In the genomic region with DNA sequence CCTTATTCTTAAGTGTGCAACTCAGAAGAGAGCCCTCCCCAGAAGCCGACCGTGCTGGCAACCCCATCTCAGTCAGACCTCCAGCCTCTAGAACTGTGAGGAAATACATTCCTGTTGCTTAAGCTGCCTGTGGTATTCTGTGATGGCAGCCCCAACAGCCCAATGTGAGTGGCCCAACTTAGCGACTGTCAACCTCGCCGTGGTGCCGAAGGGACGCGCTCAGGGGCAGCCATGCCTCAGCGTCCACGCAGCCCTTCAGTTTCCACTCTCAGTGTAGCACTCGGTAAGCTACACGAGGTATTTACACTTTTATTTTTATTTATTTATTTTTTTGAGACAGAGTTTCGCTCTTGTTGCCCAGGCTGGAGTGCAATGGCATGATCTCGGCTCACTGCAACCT, we compare ENCODE assay signal across 36 cellular contexts. TPM values are rescaled to one million over a fixed set of nuclear protein-coding genes. Genes with fewer than 3 reads are reported as not detected.
DNase-seq lines count a peak whose midpoint lies in the region; ATAC-seq and TF ChIP-seq lines count a peak whose summit lies in the region.
"Had no signal": no experiment of that assay in that cellular context is flagged by ENCODE, and none has a peak within 500 bp of the region (broad histone marks: within the 10 kb centered on the region; RNA-seq: fewer than 3 reads in every experiment).

No MANE protein-coding gene starts in this region.

- no peaks in the 10 kb centered on the region for H3K4me1 ChIP-seq in prostate gland (replicated peaks)
- H3K4me1 ChIP-seq: esophagus squamous epithelium, pancreas, upper lobe of right lung had no signal

- 96% methylated on average over 12 of the region's 14 CpGs for WGBS in prostate gland

- H3K4me3 ChIP-seq in prostate gland = no peak overlapping the region
- H3K4me3 ChIP-seq: cardiac muscle cell, esophagus squamous epithelium, heart right ventricle, pancreas, skin epidermis, upper lobe of right lung had no signal

- H3K36me3 ChIP-seq in prostate gland = peaks cover 0 to 22% of the 10 kb centered on the region in 2 donors

- peaks cover 42% of the 10 kb centered on the region for H3K4me1 Mint-ChIP-seq in activated CD8-positive, alpha-beta memory T cell treated with anti-CD3 and anti-CD28 coated beads, Interleukin-2, amount 10 ng/mL, durations not matched to agents 7 days and 5 days
- H3K4me1 Mint-ChIP-seq in HFFc6 (ENCODE audit: low read depth) = peaks cover 57% of the 10 kb centered on the region
- peaks cover 36 to 43% of the 10 kb centered on the region in 2 donors for H3K4me1 Mint-ChIP-seq in effector memory CD8-positive, alpha-beta T cell (ENCODE audit: low read depth in 2 of 2)
- H3K4me1 Mint-ChIP-seq in stimulated activated effector memory CD8-positive, alpha-beta T cell treated with anti-CD3 and anti-CD28 coated beads, Interleukin-12 subunit alpha, Interleukin-12 subunit beta, amount 100 ng/mL, for 72 hours = peaks cover 47% of the 10 kb centered on the region

- no peaks in the 10 kb centered on the region for H3K9me3 Mint-ChIP-seq in activated CD8-positive, alpha-beta memory T cell treated with anti-CD3 and anti-CD28 coated beads, Interleukin-2, amount 10 ng/mL, durations not matched to agents 7 days and 5 days (ENCODE audit: low read depth)
- no peaks in the 10 kb centered on the region for H3K9me3 Mint-ChIP-seq in HFFc6
- H3K9me3 Mint-ChIP-seq in effector memory CD8-positive, alpha-beta T cell = peaks cover 0 to 2% of the 10 kb centered on the region in 2 donors
- peaks cover 3% of the 10 kb centered on the region for H3K9me3 Mint-ChIP-seq in stimulated activated effector memory CD8-positive, alpha-beta T cell treated with anti-CD3 and anti-CD28 coated beads, Interleukin-12 subunit alpha, Interleukin-12 subunit beta, amount 100 ng/mL, for 72 hours
- H3K9me3 Mint-ChIP-seq: activated naive CD8-positive, alpha-beta T cell treated with anti-CD3 and anti-CD28 coated beads, Interleukin-2, amount 50 U/mL, for 24 hours; nephron progenitor cell had no signal

- peak overlapping the region; percentile 93 for H3K27ac Mint-ChIP-seq in activated CD8-positive, alpha-beta memory T cell treated with anti-CD3 and anti-CD28 coated beads, Interleukin-2, amount 10 ng/mL, durations not matched to agents 7 days and 5 days
- peak overlapping the region; percentile 96 for H3K27ac Mint-ChIP-seq in HFFc6
- H3K27ac Mint-ChIP-seq in effector memory CD8-positive, alpha-beta T cell = peak overlapping the region; percentile 96 to 97
- peak overlapping the region; percentile 96 for H3K27ac Mint-ChIP-seq in stimulated activated effector memory CD8-positive, alpha-beta T cell treated with anti-CD3 and anti-CD28 coated beads, Interleukin-12 subunit alpha, Interleukin-12 subunit beta, amount 100 ng/mL, for 72 hours
- H3K27ac Mint-ChIP-seq: nephron progenitor cell had no signal

- TF ChIP-seq CTCF in HFFc6 (IDR thresholded peaks at IDR 0.05) (no peak), prostate gland (IDR thresholded peaks at IDR 0.05) (no peak)

- TF ChIP-seq POLR2A in prostate gland (IDR thresholded peaks at IDR 0.05) = no peak

- H3K27me3 ChIP-seq in prostate gland (replicated peaks; ENCODE audit: insufficient read depth) = no peaks in the 10 kb centered on the region
- H3K27me3 ChIP-seq: cardiac muscle cell, esophagus squamous epithelium, heart right ventricle, pancreas, upper lobe of right lung had no signal

- no peak overlapping the region for H3K27ac ChIP-seq in prostate gland
- H3K27ac ChIP-seq: cardiac muscle cell, esophagus squamous epithelium, pancreas, upper lobe of right lung had no signal

- CTCF ChIA-PET in activated CD8-positive, alpha-beta memory T cell treated with anti-CD3 and anti-CD28 coated beads, Interleukin-2, amount 10 ng/mL, durations not matched to agents 7 days and 5 days (lab: Charles Lee) = no interaction called here

- H3K27me3 Mint-ChIP-seq in activated CD8-positive, alpha-beta memory T cell treated with anti-CD3 and anti-CD28 coated beads, Interleukin-2, amount 10 ng/mL, durations not matched to agents 7 days and 5 days = no peaks in the 10 kb centered on the region
- H3K27me3 Mint-ChIP-seq in HFFc6 (ENCODE audit: insufficient read depth) = peaks cover 2% of the 10 kb centered on the region; the same call in 1 of the 2 replicates
- no peaks in the 10 kb centered on the region for H3K27me3 Mint-ChIP-seq in effector memory CD8-positive, alpha-beta T cell
- H3K27me3 Mint-ChIP-seq: activated naive CD8-positive, alpha-beta T cell treated with anti-CD3 and anti-CD28 coated beads, Interleukin-2, amount 50 U/mL, for 24 hours had no signal

- DNase-seq in activated CD8-positive, alpha-beta memory T cell treated with anti-CD3 and anti-CD28 coated beads, Interleukin-2, amount 10 ng/mL, durations not matched to agents 7 days and 5 days = no peak
- no peak for DNase-seq in activated CD8-positive, alpha-beta memory T cell treated with anti-CD3 and anti-CD28 coated beads, Interleukin-2, amount 50 U/mL, for 48 hours
- DNase-seq in HFFc6 (no peak), prostate gland (ENCODE audit: low spot score) (no peak), SW 1271 (lab: John Stamatoyannopoulos, UW) (no peak), ureter (ENCODE audit: low spot score) (no peak)
- DNase-seq in effector memory CD8-positive, alpha-beta T cell = no peak
- DNase-seq in stimulated activated effector memory CD8-positive, alpha-beta T cell treated with anti-CD3 and anti-CD28 coated beads, Interleukin-12 subunit alpha, Interleukin-12 subunit beta, amount 100 ng/mL, for 72 hours (ENCODE audit: low spot score in 2 of 2) = no peak
- DNase-seq: activated CD4-positive, CD25-positive, alpha-beta regulatory T cell treated with anti-CD3 and anti-CD28 coated beads, Interleukin-2, amount 50 U/mL, for 72 hours; activated CD8-positive, alpha-beta memory T cell treated with anti-CD3 and anti-CD28 coated beads for 24 hours; COR-L47; cortex of kidney; esophagus squamous epithelium; foreskin melanocyte; KG1; left cardiac atrium; NCI-H1092 treated with DMSO at 0.1 percent for 48 hours; NCI-H187 treated with DMSO at 0.1 percent for 48 hours; NCI-H2171 treated with DMSO at 0.1 percent for 48 hours; NCI-H510A; nephron progenitor cell; pancreas; retina; upper lobe of right lung had no signal

- no peak for ATAC-seq in activated CD8-positive, alpha-beta memory T cell treated with anti-CD3 and anti-CD28 coated beads, Interleukin-2, amount 10 ng/mL, durations not matched to agents 7 days and 5 days
- no peak for ATAC-seq in effector memory CD8-positive, alpha-beta T cell (replicated peaks)
- no peak for ATAC-seq in stimulated activated effector memory CD8-positive, alpha-beta T cell treated with anti-CD3 and anti-CD28 coated beads, Interleukin-12 subunit alpha, Interleukin-12 subunit beta, amount 100 ng/mL, for 72 hours

- no peaks in the 10 kb centered on the region for H3K9me3 ChIP-seq in prostate gland
- H3K9me3 ChIP-seq: esophagus squamous epithelium, heart right ventricle, pancreas, upper lobe of right lung had no signal

- H3K4me3 Mint-ChIP-seq in activated CD8-positive, alpha-beta memory T cell treated with anti-CD3 and anti-CD28 coated beads, Interleukin-2, amount 10 ng/mL, durations not matched to agents 7 days and 5 days = no peak overlapping the region
- H3K4me3 Mint-ChIP-seq in HFFc6 = no peak overlapping the region
- H3K4me3 Mint-ChIP-seq in effector memory CD8-positive, alpha-beta T cell = no peak overlapping the region
- H3K4me3 Mint-ChIP-seq in stimulated activated effector memory CD8-positive, alpha-beta T cell treated with anti-CD3 and anti-CD28 coated beads, Interleukin-12 subunit alpha, Interleukin-12 subunit beta, amount 100 ng/mL, for 72 hours = peak overlapping the region; percentile 57
- H3K4me3 Mint-ChIP-seq: activated naive CD8-positive, alpha-beta T cell treated with anti-CD3 and anti-CD28 coated beads, Interleukin-2, amount 50 U/mL, for 24 hours; nephron progenitor cell had no signal

- intact Hi-C loops in prostate gland (cut with DNase I) = no loop called here

- peaks cover 49% of the 10 kb centered on the region for H3K36me3 Mint-ChIP-seq in activated CD8-positive, alpha-beta memory T cell treated with anti-CD3 and anti-CD28 coated beads, Interleukin-2, amount 10 ng/mL, durations not matched to agents 7 days and 5 days
- H3K36me3 Mint-ChIP-seq in HFFc6 (ENCODE audit: low read depth) = peaks cover 63% of the 10 kb centered on the region
- peaks cover 34% of the 10 kb centered on the region for H3K36me3 Mint-ChIP-seq in effector memory CD8-positive, alpha-beta T cell (ENCODE audit: insufficient read depth)
- peaks cover 84% of the 10 kb centered on the region for H3K36me3 Mint-ChIP-seq in stimulated activated effector memory CD8-positive, alpha-beta T cell treated with anti-CD3 and anti-CD28 coated beads, Interleukin-12 subunit alpha, Interleukin-12 subunit beta, amount 100 ng/mL, for 72 hours

RNA-seq across cellular contexts. Expression of gene PROZ, which starts 18.4 kb away (rescaled TPM):
- not detected for total RNA-seq in activated CD8-positive, alpha-beta memory T cell treated with anti-CD3 and anti-CD28 coated beads, Interleukin-2, amount 10 ng/mL, durations not matched to agents 7 days and 5 days
- not detected for total RNA-seq in HFFc6 (2021; fragmentation: NEBNext Ultra II Directional; extraction: Animal tissue kit (Norgen Biotek cat#: 25700))
- total RNA-seq in prostate gland (not detected), ureter (not detected)
- total RNA-seq: A673; astrocyte; cardiac muscle cell; esophagus squamous epithelium; H1; left cardiac atrium; MCF 10A; pancreas; RPMI7951; SK-MEL-5; T-helper 1 cell treated with Interleukin-12 subunit alpha and Interleukin-12 subunit beta and Interleukin-4 antibody, amounts not matched to agents 30 ng/mL and 1 ng/mL, for 36 hours; temporal lobe; upper lobe of right lung had no signal

RNA-seq across cellular contexts. Expression of gene PCID2, which starts 31.6 kb away (rescaled TPM):
- total RNA-seq in activated CD8-positive, alpha-beta memory T cell treated with anti-CD3 and anti-CD28 coated beads, Interleukin-2, amount 10 ng/mL, durations not matched to agents 7 days and 5 days = 10 to 100 TPM; 60.3 to 68.0 TPM
- 10 to 100 TPM; 59.1 to 72.5 (median 68.3) TPM for total RNA-seq in HFFc6 (2021; fragmentation: NEBNext Ultra II Directional; extraction: Animal tissue kit (Norgen Biotek cat#: 25700))
- total RNA-seq in prostate gland (10 to 100 TPM; 47.7 to 48.6 TPM), ureter (48.7 TPM)

RNA-seq across cellular contexts. Expression of gene CUL4A, which starts 32.6 kb away (rescaled TPM):
- total RNA-seq in activated CD8-positive, alpha-beta memory T cell treated with anti-CD3 and anti-CD28 coated beads, Interleukin-2, amount 10 ng/mL, durations not matched to agents 7 days and 5 days = 10 to 100 TPM; 73.8 to 76.0 TPM
- total RNA-seq in HFFc6 (2021; fragmentation: NEBNext Ultra II Directional; extraction: Animal tissue kit (Norgen Biotek cat#: 25700)) = 100 to 1,000 TPM in 2 of 6 experiments, 10 to 100 TPM in 4; 90.5 to 104 (median 97.0) TPM
- total RNA-seq in prostate gland = 100 to 1,000 TPM; 103 to 185 TPM
- 86.8 TPM for total RNA-seq in ureter

RNA-seq across cellular contexts. Expression of gene F10, which starts 54.2 kb away (rescaled TPM):
- not detected for total RNA-seq in activated CD8-positive, alpha-beta memory T cell treated with anti-CD3 and anti-CD28 coated beads, Interleukin-2, amount 10 ng/mL, durations not matched to agents 7 days and 5 days
- total RNA-seq in HFFc6 (2021; fragmentation: NEBNext Ultra II Directional; extraction: Animal tissue kit (Norgen Biotek cat#: 25700)) = 10 to 100 TPM; 10.2 to 21.3 (median 10.8) TPM
- 10 to 100 TPM; 10.2 to 48.0 TPM for total RNA-seq in prostate gland
- total RNA-seq in ureter = 9.4 TPM
- total RNA-seq: A673; MCF 10A; RPMI7951; SK-MEL-5; T-helper 1 cell treated with Interleukin-12 subunit alpha and Interleukin-12 subunit beta and Interleukin-4 antibody, amounts not matched to agents 30 ng/mL and 1 ng/mL, for 36 hours had no signal
